In genomic region chr22:24526191-24526590, GRCh38 we compare ENCODE assay signal across 3 cellular contexts.
TF ChIP-seq lines count a peak whose summit lies in the region.

No MANE protein-coding gene starts in this region.

TF ChIP-seq in liver, 16 proteins besides CTCF, POLR2A, EP300 and RAD21:
- TF ChIP-seq ATF3 (IDR thresholded peaks at IDR 0.05): no peak
- TF ChIP-seq RXRA (IDR thresholded peaks at IDR 0.05): no peak
- TF ChIP-seq EGR1 (IDR thresholded peaks at IDR 0.05; ENCODE audit: low read depth in 2 of 2): no peak
- TF ChIP-seq TAF1 (conservative IDR thresholded peaks at IDR 0.05): no peak
- no peak for TF ChIP-seq FOXA1 (IDR thresholded peaks at IDR 0.05)
- no peak for TF ChIP-seq FOXA2 (IDR thresholded peaks at IDR 0.05)
- TF ChIP-seq GABPA (IDR thresholded peaks at IDR 0.05 in 1 of 2, conservative IDR thresholded peaks at IDR 0.05 in 1 of 2): no peak
- TF ChIP-seq REST (IDR thresholded peaks at IDR 0.05): no peak
- no peak for TF ChIP-seq ZBTB33 (IDR thresholded peaks at IDR 0.05)
- no peak for TF ChIP-seq HNF4A (conservative IDR thresholded peaks at IDR 0.05)
- no peak for TF ChIP-seq YY1 (IDR thresholded peaks at IDR 0.05)
- TF ChIP-seq SP1 (IDR thresholded peaks at IDR 0.05): no peak
- no peak for TF ChIP-seq MAX (IDR thresholded peaks at IDR 0.05)
- no peak for TF ChIP-seq JUND (IDR thresholded peaks at IDR 0.05)
- TF ChIP-seq HNF4G (IDR thresholded peaks at IDR 0.05): no peak
- no peak for TF ChIP-seq NR2F2 (IDR thresholded peaks at IDR 0.05)

TF ChIP-seq in HepG2, 621 proteins besides CTCF, POLR2A, EP300 and RAD21:
- TF ChIP-seq ZNF446 (CRISPR knock-in tag; IDR thresholded peaks at IDR 0.05) (no peak), DPF2 (CRISPR knock-in tag; IDR thresholded peaks at IDR 0.05; ENCODE audit: borderline replicate concordance, low read depth) (no peak), CBFB (CRISPR knock-in tag; IDR thresholded peaks at IDR 0.05) (no peak), ZMYM2 (CRISPR knock-in tag; IDR thresholded peaks at IDR 0.05) (no peak), ZNF326 (CRISPR knock-in tag; IDR thresholded peaks at IDR 0.05; ENCODE audit: borderline replicate concordance) (no peak), ZNF296 (CRISPR knock-in tag; conservative IDR thresholded peaks at IDR 0.05) (no peak), ZNF557 (CRISPR knock-in tag; IDR thresholded peaks at IDR 0.05) (no peak)

TF ChIP-seq in GM12878, 131 proteins besides CTCF, POLR2A, EP300 and RAD21:
- TF ChIP-seq BCL11A (IDR thresholded peaks at IDR 0.05; ENCODE audit: low read depth, low read length) (no peak), CHD1 (IDR thresholded peaks at IDR 0.05; ENCODE audit: low read depth, low read length) (no peak)
